In the genomic region with DNA sequence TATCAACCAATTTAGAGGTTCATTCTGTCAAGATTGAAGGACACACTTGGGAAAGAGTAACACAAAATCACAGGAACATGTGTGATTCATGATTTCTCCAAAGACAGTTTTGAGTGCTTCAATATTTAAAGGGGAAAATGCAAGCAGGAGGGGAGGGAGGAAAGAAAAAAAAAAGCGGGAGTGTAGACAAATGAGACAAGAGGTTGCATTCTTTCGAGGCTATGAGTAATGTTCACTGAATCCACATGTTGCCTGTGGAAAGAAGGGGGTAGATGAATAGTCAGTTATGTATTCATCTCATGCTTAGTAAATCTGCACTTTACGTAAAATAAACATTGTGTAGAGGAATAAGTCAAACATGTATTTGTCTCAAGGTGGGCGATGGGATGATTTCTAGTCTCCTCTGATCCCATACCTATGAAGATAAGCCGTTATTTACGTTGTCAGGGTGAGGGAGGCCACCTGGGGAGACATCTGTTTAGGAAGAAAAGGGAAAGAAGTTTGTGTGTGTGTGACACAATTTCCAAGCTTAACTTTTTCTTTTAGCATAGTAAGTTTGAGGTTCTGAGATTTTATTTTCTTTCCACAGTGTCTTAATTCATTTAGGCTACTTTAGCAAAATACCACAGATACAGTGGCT, we compare ENCODE assay signal across 18 cellular contexts.
A peak's percentile ranks its signal among the peaks of the same experiment; 100 is the strongest.
DNase-seq lines count a peak whose midpoint lies in the region; ATAC-seq, FAIRE-seq and TF ChIP-seq lines count a peak whose summit lies in the region.
"Had no signal": no experiment of that assay in that cellular context is flagged by ENCODE, and none has a peak within 500 bp of the region (broad histone marks: within the 10 kb centered on the region; RNA-seq: fewer than 3 reads in every experiment).

No MANE protein-coding gene starts in this region.

- no peaks in the 10 kb centered on the region for H3K79me2 ChIP-seq in astrocyte (ENCODE audit: insufficient read depth, low read length)

- H3K36me3 Mint-ChIP-seq in astrocyte (ENCODE audit: low read depth, unreplicated experiment): no peaks in the 10 kb centered on the region

- no peak overlapping the region for H2AFZ ChIP-seq in astrocyte (ENCODE audit: low read depth, low read length)

- no peaks in the 10 kb centered on the region for H3K27me3 ChIP-seq in astrocyte (ENCODE audit: insufficient read depth, low read length)
- no peaks in the 10 kb centered on the region for H3K27me3 ChIP-seq in upper lobe of right lung
- H3K27me3 ChIP-seq: tibial artery had no signal

- intact Hi-C loops in upper lobe of right lung (cut with DNase I) (no loop called here), left ventricle myocardium superior (cut with micrococcal nuclease) (no loop called here)

- no peak overlapping the region for H3K4me3 ChIP-seq in astrocyte (ENCODE audit: insufficient read depth, low read depth, low read length)
- no peak overlapping the region for H3K4me3 ChIP-seq in upper lobe of right lung
- H3K4me3 ChIP-seq: lung, tibial artery had no signal

- H3K9me3 Mint-ChIP-seq in astrocyte (ENCODE audit: unreplicated experiment): no peaks in the 10 kb centered on the region

- peak overlapping the region; percentile 91 for H3K27ac Mint-ChIP-seq in astrocyte (ENCODE audit: unreplicated experiment)

- H3K36me3 ChIP-seq in astrocyte (ENCODE audit: insufficient read depth, low read length): no peaks in the 10 kb centered on the region
- H3K36me3 ChIP-seq in upper lobe of right lung: no peaks in the 10 kb centered on the region

- peak overlapping the region; percentile 33 for H3K4me2 ChIP-seq in astrocyte (ENCODE audit: low read length)

- H3K27me3 Mint-ChIP-seq in astrocyte (ENCODE audit: low read depth, unreplicated experiment): no peaks in the 10 kb centered on the region

- no peaks in the 10 kb centered on the region for H3K4me1 ChIP-seq in astrocyte (ENCODE audit: insufficient read depth, low read length)
- no peaks in the 10 kb centered on the region for H3K4me1 ChIP-seq in upper lobe of right lung
- H3K4me1 ChIP-seq: tibial artery had no signal

- TF ChIP-seq CTCF in astrocyte (IDR thresholded peaks at IDR 0.05; ENCODE audit: insufficient read depth, low read depth, low read length) (no peak), upper lobe of right lung (IDR thresholded peaks at IDR 0.05) (no peak)

- peak; percentile 58 for FAIRE-seq in astrocyte (lab: Jason Lieb, UNC)

- H3K27ac ChIP-seq in astrocyte (ENCODE audit: low read depth, low read length) (peak overlapping the region; percentile 14), upper lobe of right lung (no peak overlapping the region)
- H3K27ac ChIP-seq: tibial artery had no signal

- no peak for ATAC-seq in HG03469 (IDR thresholded peaks at IDR 0.05; ENCODE audit: unreplicated experiment)
- ATAC-seq in upper lobe of right lung: no peak
- ATAC-seq in left ventricle myocardium superior: no peak

- H3K9me3 ChIP-seq in astrocyte (ENCODE audit: insufficient read depth, low read depth, low read length) (no peaks in the 10 kb centered on the region), upper lobe of right lung (peaks cover 5% of the 10 kb centered on the region)
- H3K9me3 ChIP-seq: tibial artery had no signal

- no peak overlapping the region for H3K9ac ChIP-seq in astrocyte (ENCODE audit: low read length)

- H4K20me1 ChIP-seq in astrocyte (ENCODE audit: insufficient read depth, low read length): no peaks in the 10 kb centered on the region

- DNase-seq in A172 (ENCODE audit: low spot score) (peak; percentile 50), H4 (ENCODE audit: low spot score) (peak; percentile 4), astrocyte (ENCODE audit: low read depth) (peak; percentile 88), hepatic stellate cell (ENCODE audit: low spot score) (peak; percentile 13), upper lobe of right lung (no peak), left ventricle myocardium superior (no peak)
- DNase-seq in central memory CD4-positive, alpha-beta T cell: no peak
- DNase-seq: ACHN; activated CD4-positive, CD25-positive, alpha-beta regulatory T cell treated with anti-CD3 and anti-CD28 coated beads, Interleukin-2, amount 50 U/mL, for 72 hours; activated T-cell treated with anti-CD3 and anti-CD28 coated beads, Interleukin-2, amount 50 U/mL, for 1 hour; anterior cingulate cortex; DMS79 treated with DMSO at 0.1 percent for 48 hours; effector CD8-positive, alpha-beta T cell; NCI-H2171; occipital lobe; tibial artery had no signal

- H3K4me1 Mint-ChIP-seq in astrocyte (ENCODE audit: low read depth, unreplicated experiment): peaks cover 9% of the 10 kb centered on the region

- no peak overlapping the region for H3K4me3 Mint-ChIP-seq in astrocyte (ENCODE audit: unreplicated experiment)

Comparison
In these comparisons a context has a peak if more than half of its experiments do, and no peak if none do; other contexts are left out.
1. DNase-seq: peak in A172 (single experiment), H4 (single experiment), astrocyte (single experiment) and hepatic stellate cell (single experiment); none in central memory CD4-positive, alpha-beta T cell (single experiment), upper lobe of right lung (single experiment) and left ventricle myocardium superior (single experiment).